12 cellular contexts compared by ENCODE assay signal in the genomic region with DNA sequence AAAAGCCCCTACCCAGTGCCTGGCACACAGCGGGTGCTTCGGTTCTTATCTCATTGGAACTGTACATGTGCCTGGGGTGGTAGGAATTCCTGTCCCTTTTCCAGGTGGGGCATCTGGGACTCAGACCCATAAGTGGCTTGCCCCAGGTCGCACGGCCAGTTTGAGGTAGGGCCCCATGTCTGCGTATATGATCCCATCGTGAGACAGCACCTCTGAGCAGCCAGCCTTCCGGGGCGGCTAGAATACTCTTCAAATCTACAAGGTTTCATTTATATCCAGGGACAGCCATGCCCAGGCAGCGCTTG. TPM values are rescaled to one million over a fixed set of nuclear protein-coding genes. Genes with fewer than 3 reads are reported as not detected.
DNase-seq lines count a peak whose midpoint lies in the region; ATAC-seq, FAIRE-seq and TF ChIP-seq lines count a peak whose summit lies in the region.
"Had no signal": no experiment of that assay in that cellular context is flagged by ENCODE, and none has a peak within 500 bp of the region (broad histone marks: within the 10 kb centered on the region; RNA-seq: fewer than 3 reads in every experiment).

No MANE protein-coding gene starts in this region.

- H3K4me1 ChIP-seq in CD4-positive, CD25-positive, alpha-beta regulatory T cell (ENCODE audit: control insufficient read depth, insufficient read depth, low read length, poor library complexity, severe bottlenecking), result peaks cover 42% of the 10 kb centered on the region
- H3K4me1 ChIP-seq in PC-3 (ENCODE audit: insufficient read depth, low read length) (peaks cover 32% of the 10 kb centered on the region), gastroesophageal sphincter (peaks cover 4 to 37% (median 23%) of the 10 kb centered on the region in 3 donors), pancreas (peaks cover 0 to 12% (median 0%) of the 10 kb centered on the region in 3 donors), MM.1S (ENCODE audit: low read length) (no peaks in the 10 kb centered on the region)

- H2AFZ ChIP-seq in PC-3 (ENCODE audit: low read length) (peak overlapping the region; percentile 49), MM.1S (ENCODE audit: low read length) (no peak overlapping the region)

- H3K4me1 Mint-ChIP-seq in CD4-positive, CD25-positive, alpha-beta regulatory T cell, result peaks cover 7 to 58% (median 25%) of the 10 kb centered on the region in 4 donors

- no peaks in the 10 kb centered on the region for H3K27me3 Mint-ChIP-seq in CD4-positive, CD25-positive, alpha-beta regulatory T cell

- peak overlapping the region; percentile 51 for H3K9ac ChIP-seq in PC-3 (ENCODE audit: low read length)
- no peak overlapping the region for H3K9ac ChIP-seq in MM.1S (ENCODE audit: low read length)

- H3K27ac Mint-ChIP-seq in CD4-positive, CD25-positive, alpha-beta regulatory T cell, result peak overlapping the region; percentile 79 to 90 (median 80)

- H3K79me2 ChIP-seq in PC-3 (ENCODE audit: low read length), result no peaks in the 10 kb centered on the region
- H3K79me2 ChIP-seq in MM.1S (ENCODE audit: low read length), result no peaks in the 10 kb centered on the region

- DNase-seq in CD4-positive, CD25-positive, alpha-beta regulatory T cell, result no peak
- no peak for DNase-seq in PC-3
- DNase-seq in pancreas, result peak in 1 of 6 donors; percentile 55
- DNase-seq in ecto neural progenitor cell (ENCODE audit: low spot score), result no peak
- DNase-seq in iPS-NIHi7 (ENCODE audit: extremely low spot score), result no peak
- DNase-seq in MM.1S, result no peak
- DNase-seq: WERI-Rb-1 had no signal

- no peak for TF ChIP-seq POLR2A in gastroesophageal sphincter (IDR thresholded peaks at IDR 0.05)

- TF ChIP-seq EP300 in gastroesophageal sphincter (IDR thresholded peaks at IDR 0.05), result no peak

- H4K20me1 ChIP-seq in PC-3 (ENCODE audit: low read length), result no peaks in the 10 kb centered on the region
- H4K20me1 ChIP-seq in MM.1S (ENCODE audit: insufficient read depth, low read length), result no peaks in the 10 kb centered on the region

- H3K9me3 Mint-ChIP-seq in CD4-positive, CD25-positive, alpha-beta regulatory T cell, result peaks cover 0 to 3% (median 0%) of the 10 kb centered on the region in 7 donors

- peaks cover 6% of the 10 kb centered on the region for H3F3A ChIP-seq in PC-3 (ENCODE audit: low read length, unreplicated experiment)
- no peaks in the 10 kb centered on the region for H3F3A ChIP-seq in MM.1S (ENCODE audit: insufficient read depth, low read length)

- H3K9me2 ChIP-seq in PC-3 (replicated peaks; ENCODE audit: low read length), result no peaks in the 10 kb centered on the region
- no peaks in the 10 kb centered on the region for H3K9me2 ChIP-seq in MM.1S (replicated peaks; ENCODE audit: insufficient read depth, low read length)

- POLR2A ChIA-PET in PC-3 (lab: Charles Lee; ENCODE audit: unreplicated experiment), result interaction anchor here (0.6 kb wide), 1 partner anchor 300 kb away, joined by 5 read pairs; no protein-coding TSS in a partner anchor

- BruUV-seq in PC-3 (replicated peaks; lab: Mats Ljungman, UMichigan), result TSS peak; percentile 99

- intact Hi-C loops in PC-3 (cut with micrococcal nuclease), result loop anchor here (1.0 to 10.0 kb wide), 4 partner anchors 95 to 519 kb away; a partner anchor contains a TSS
- intact Hi-C loops in pancreas (cut with DNase I), result no loop called here

- no peaks in the 10 kb centered on the region for H3K36me3 ChIP-seq in CD4-positive, CD25-positive, alpha-beta regulatory T cell (ENCODE audit: control insufficient read depth, insufficient read depth, low read length)
- no peaks in the 10 kb centered on the region for H3K36me3 ChIP-seq in PC-3 (ENCODE audit: low read depth, low read length)
- peaks cover 0 to 6% of the 10 kb centered on the region in 2 donors for H3K36me3 ChIP-seq in gastroesophageal sphincter
- no peaks in the 10 kb centered on the region for H3K36me3 ChIP-seq in pancreas
- no peaks in the 10 kb centered on the region for H3K36me3 ChIP-seq in MM.1S (replicated peaks; ENCODE audit: insufficient read depth, low read length)
- H3K36me3 ChIP-seq: Peyer's patch, WERI-Rb-1 had no signal

- H3K27ac ChIP-seq in CD4-positive, CD25-positive, alpha-beta regulatory T cell (ENCODE audit: insufficient read depth, low read length, poor library complexity, severe bottlenecking), result peak overlapping the region; percentile 62
- H3K27ac ChIP-seq in PC-3 (ENCODE audit: low read length), result peak overlapping the region; percentile 97
- H3K27ac ChIP-seq in gastroesophageal sphincter, result peak overlapping the region in 3 of 4 donors; percentile 76 to 86 (median 80)
- H3K27ac ChIP-seq in pancreas, result peak overlapping the region in 3 of 4 donors; percentile 26 to 55 (median 48)
- no peak overlapping the region for H3K27ac ChIP-seq in MM.1S (ENCODE audit: low read length)
- H3K27ac ChIP-seq: WERI-Rb-1 had no signal

- peak overlapping the region; percentile 53 for H3K4me3 ChIP-seq in CD4-positive, CD25-positive, alpha-beta regulatory T cell (ENCODE audit: low read depth, low read length)
- no peak overlapping the region for H3K4me3 ChIP-seq in PC-3 (ENCODE audit: low read length)
- no peak overlapping the region for H3K4me3 ChIP-seq in gastroesophageal sphincter
- no peak overlapping the region for H3K4me3 ChIP-seq in pancreas
- H3K4me3 ChIP-seq in MM.1S (ENCODE audit: low read length), result no peak overlapping the region
- H3K4me3 ChIP-seq: GM12878 had no signal

- no peaks in the 10 kb centered on the region for H3K27me3 ChIP-seq in CD4-positive, CD25-positive, alpha-beta regulatory T cell (ENCODE audit: control insufficient read depth, insufficient read depth, low read length)
- H3K27me3 ChIP-seq in PC-3 (ENCODE audit: low read length) (no peaks in the 10 kb centered on the region), gastroesophageal sphincter (no peaks in the 10 kb centered on the region), pancreas (no peaks in the 10 kb centered on the region), MM.1S (replicated peaks; ENCODE audit: insufficient read depth, low read length) (peaks cover 54% of the 10 kb centered on the region)
- H3K27me3 ChIP-seq: Peyer's patch had no signal

- CTCF ChIA-PET in PC-3 (lab: Charles Lee), result interaction anchor here (1.5 kb wide), 1 partner anchor 9 kb away, joined by 12 read pairs; no protein-coding TSS in a partner anchor

- FAIRE-seq in pancreas (lab: Jason Lieb, UNC), result no peak
- FAIRE-seq: GM12878, GM19239 had no signal

- 77 to 100% methylated on average over 1 to 2 of the region's 9 CpGs for WGBS in gastroesophageal sphincter (ENCODE audit: low coverage in 1 of 2), 2 donors
- WGBS in pancreas, 2 donors, result 73 to 74% methylated on average over 9 of the region's 9 CpGs

- no peak for ATAC-seq in CD4-positive, CD25-positive, alpha-beta regulatory T cell (ENCODE audit: low read depth in 2 of 2)
- ATAC-seq in PC-3 (no peak), gastroesophageal sphincter (no peak), pancreas (no peak), GM21825 (IDR thresholded peaks at IDR 0.05; ENCODE audit: unreplicated experiment) (no peak)

- peak overlapping the region in 3 of 4 donors; percentile 83 to 87 (median 87) for H3K4me3 Mint-ChIP-seq in CD4-positive, CD25-positive, alpha-beta regulatory T cell

- H3K4me2 ChIP-seq in PC-3 (ENCODE audit: low read length), result peak overlapping the region; percentile 83
- no peak overlapping the region for H3K4me2 ChIP-seq in MM.1S (ENCODE audit: low read depth, low read length)

- no peak for TF ChIP-seq CTCF in PC-3 (conservative IDR thresholded peaks at IDR 0.05; ENCODE audit: low read depth, low read length)
- TF ChIP-seq CTCF in gastroesophageal sphincter (IDR thresholded peaks at IDR 0.05), result no peak
- TF ChIP-seq CTCF in pancreas (IDR thresholded peaks at IDR 0.05), result no peak
- TF ChIP-seq CTCF in MM.1S (IDR thresholded peaks at IDR 0.05; ENCODE audit: low read length), result no peak

- no peaks in the 10 kb centered on the region for H3K36me3 Mint-ChIP-seq in CD4-positive, CD25-positive, alpha-beta regulatory T cell

- no peaks in the 10 kb centered on the region for H3K9me3 ChIP-seq in CD4-positive, CD25-positive, alpha-beta regulatory T cell (ENCODE audit: control insufficient read depth in 2 of 2, low read length in 2 of 2)
- H3K9me3 ChIP-seq in PC-3 (ENCODE audit: low read length) (no peaks in the 10 kb centered on the region), gastroesophageal sphincter (peaks cover 0 to 5% (median 0%) of the 10 kb centered on the region in 3 donors), pancreas (no peaks in the 10 kb centered on the region), MM.1S (replicated peaks; ENCODE audit: insufficient read depth, low read length) (no peaks in the 10 kb centered on the region)
- H3K9me3 ChIP-seq: Peyer's patch had no signal

RNA-seq across cellular contexts. Expression of a gene that starts 33.4 kb away (rescaled TPM):
- total RNA-seq in CD4-positive, CD25-positive, alpha-beta regulatory T cell, result 1.3 TPM
- polyA plus RNA-seq in CD4-positive, CD25-positive, alpha-beta regulatory T cell, result under 1 TPM in 2 of 4 donors, not detected in 2; 0.07 to 0.11 TPM
- total RNA-seq in PC-3 (2014; rRNA removed) (0.04 and 0.17 TPM in 2 replicates), gastroesophageal sphincter (1 to 10 TPM; 1.2 to 2.3 (median 1.3) TPM), pancreas (1 to 10 TPM in 3 of 6 donors, under 1 TPM in 3; 0.47 to 6.2 (median 1.2) TPM)
- 1 to 10 TPM in 1 of 2 donors, under 1 TPM in 1; 0.33 to 1.5 TPM for polyA plus RNA-seq in pancreas
